ENCODE assay signal across 27 cellular contexts in genomic region chr1:155197901-155198546, GRCh38. TPM values are rescaled to one million over a fixed set of nuclear protein-coding genes. Genes with fewer than 3 reads are reported as not detected.
DNase-seq lines count a peak whose midpoint lies in the region; ATAC-seq, FAIRE-seq and TF ChIP-seq lines count a peak whose summit lies in the region.
"Had no signal": no experiment of that assay in that cellular context is flagged by ENCODE, and none has a peak within 500 bp of the region (broad histone marks: within the 10 kb centered on the region; RNA-seq: fewer than 3 reads in every experiment).

No MANE protein-coding gene starts in this region.

- 95% methylated on average over 15 of the region's 15 CpGs for WGBS in HUES64

- H3K36me3 Mint-ChIP-seq in activated T-helper 17 cell treated with anti-CD3 and anti-CD28 coated beads, Interleukin-2, amount 50 U/mL, for 72 hours (ENCODE audit: low read depth), result peaks cover 30% of the 10 kb centered on the region
- no peaks in the 10 kb centered on the region for H3K36me3 Mint-ChIP-seq in glutamatergic neuron (ENCODE audit: unreplicated experiment)
- peaks cover 30% of the 10 kb centered on the region for H3K36me3 Mint-ChIP-seq in stimulated activated effector memory CD8-positive, alpha-beta T cell treated with anti-CD3 and anti-CD28 coated beads, Interleukin-12 subunit alpha, Interleukin-12 subunit beta, amount 100 ng/mL, for 72 hours
- H3K36me3 Mint-ChIP-seq: activated naive CD8-positive, alpha-beta T cell treated with anti-CD3 and anti-CD28 coated beads, Interleukin-2, amount 10 ng/mL, durations not matched to agents 7 days and 5 days had no signal

- DNase-seq in kidney (peak; percentile 28), gastrocnemius medialis (no peak), glutamatergic neuron (no peak)
- DNase-seq in activated CD4-positive, alpha-beta T cell treated with anti-CD3 and anti-CD28 coated beads, Interleukin-2, amount 50 U/mL, for 1 hour, result no peak
- DNase-seq in stimulated activated effector memory CD8-positive, alpha-beta T cell treated with anti-CD3 and anti-CD28 coated beads, Interleukin-12 subunit alpha, Interleukin-12 subunit beta, amount 100 ng/mL, for 72 hours (ENCODE audit: low spot score in 2 of 2), result no peak
- DNase-seq: activated CD4-positive, alpha-beta T cell treated with anti-CD3 and anti-CD28 coated beads for 36 hours; activated effector memory CD4-positive, alpha-beta T cell treated with anti-CD3 and anti-CD28 coated beads, Interleukin-2, amount 50 U/mL, for 16 hours; activated naive CD8-positive, alpha-beta T cell treated with anti-CD3 and anti-CD28 coated beads, Interleukin-2, amount 10 ng/mL, durations not matched to agents 7 days and 5 days; DMS53; GDM1; HCEC 1CT; KBM-7; kidney glomerular epithelial cell; MG63; NCI-H1417 treated with DMSO at 0.1 percent for 48 hours; NCI-H2081 treated with DMSO at 0.1 percent for 48 hours; NCI-H345; NCI-H774 had no signal

- no peak overlapping the region for H3K4me3 ChIP-seq in HUES64 (ENCODE audit: low read length)
- H3K4me3 ChIP-seq in kidney (ENCODE audit: low read length in 2 of 2), result no peak overlapping the region
- no peak overlapping the region for H3K4me3 ChIP-seq in gastrocnemius medialis
- H3K4me3 ChIP-seq: BLaER1, MG63, SK-N-MC, tibial artery had no signal

- H3K4me1 Mint-ChIP-seq in activated T-helper 17 cell treated with anti-CD3 and anti-CD28 coated beads, Interleukin-2, amount 50 U/mL, for 72 hours, result peaks cover 8% of the 10 kb centered on the region
- peaks cover 7% of the 10 kb centered on the region for H3K4me1 Mint-ChIP-seq in glutamatergic neuron (ENCODE audit: low read depth, unreplicated experiment)
- peaks cover 27% of the 10 kb centered on the region for H3K4me1 Mint-ChIP-seq in stimulated activated effector memory CD8-positive, alpha-beta T cell treated with anti-CD3 and anti-CD28 coated beads, Interleukin-12 subunit alpha, Interleukin-12 subunit beta, amount 100 ng/mL, for 72 hours

- no peak overlapping the region for H3K4me3 Mint-ChIP-seq in activated T-helper 17 cell treated with anti-CD3 and anti-CD28 coated beads, Interleukin-2, amount 50 U/mL, for 72 hours
- no peak overlapping the region for H3K4me3 Mint-ChIP-seq in glutamatergic neuron (ENCODE audit: unreplicated experiment)
- no peak overlapping the region for H3K4me3 Mint-ChIP-seq in stimulated activated effector memory CD8-positive, alpha-beta T cell treated with anti-CD3 and anti-CD28 coated beads, Interleukin-12 subunit alpha, Interleukin-12 subunit beta, amount 100 ng/mL, for 72 hours
- H3K4me3 Mint-ChIP-seq: activated CD4-positive, alpha-beta T cell treated with anti-CD3 and anti-CD28 coated beads for 36 hours; activated naive CD8-positive, alpha-beta T cell treated with anti-CD3 and anti-CD28 coated beads, Interleukin-2, amount 10 ng/mL, durations not matched to agents 7 days and 5 days; stimulated activated naive CD8-positive, alpha-beta T cell treated with anti-CD3 and anti-CD28 coated beads, Interleukin-15, Interleukin-2, amounts not matched to agents 100 ng/mL and 50 ng/mL, for 24 hours had no signal

- in situ Hi-C loops in gastrocnemius medialis (cut with MboI; ENCODE audit: low sequenced_read_pairs in 4 of 4), result no loop called here

- H3K27me3 Mint-ChIP-seq in activated T-helper 17 cell treated with anti-CD3 and anti-CD28 coated beads, Interleukin-2, amount 50 U/mL, for 72 hours, result no peaks in the 10 kb centered on the region
- H3K27me3 Mint-ChIP-seq in glutamatergic neuron (ENCODE audit: unreplicated experiment), result peaks cover 20% of the 10 kb centered on the region
- H3K27me3 Mint-ChIP-seq: activated CD4-positive, alpha-beta T cell treated with anti-CD3 and anti-CD28 coated beads for 36 hours; activated naive CD8-positive, alpha-beta T cell treated with anti-CD3 and anti-CD28 coated beads, Interleukin-2, amount 10 ng/mL, durations not matched to agents 7 days and 5 days; stimulated activated naive CD8-positive, alpha-beta T cell treated with anti-CD3 and anti-CD28 coated beads, Interleukin-15, Interleukin-2, amounts not matched to agents 100 ng/mL and 50 ng/mL, for 24 hours had no signal

- TF ChIP-seq CTCF in kidney (IDR thresholded peaks at IDR 0.05; ENCODE audit: borderline replicate concordance, extremely low read depth, insufficient read depth), result no peak
- no peak for TF ChIP-seq CTCF in gastrocnemius medialis (IDR thresholded peaks at IDR 0.05 in 4 of 5, conservative IDR thresholded peaks at IDR 0.05 in 1 of 5)
- TF ChIP-seq CTCF in glutamatergic neuron (IDR thresholded peaks at IDR 0.05; ENCODE audit: partially characterized antibody, unreplicated experiment), result no peak

- ATAC-seq in activated T-helper 17 cell treated with anti-CD3 and anti-CD28 coated beads, Interleukin-2, amount 50 U/mL, for 72 hours (replicated peaks), result no peak
- ATAC-seq in gastrocnemius medialis (no peak), HG03175 (IDR thresholded peaks at IDR 0.05; ENCODE audit: unreplicated experiment) (no peak)
- no peak for ATAC-seq in stimulated activated effector memory CD8-positive, alpha-beta T cell treated with anti-CD3 and anti-CD28 coated beads, Interleukin-12 subunit alpha, Interleukin-12 subunit beta, amount 100 ng/mL, for 72 hours
- ATAC-seq: activated CD4-positive, alpha-beta T cell treated with anti-CD3 and anti-CD28 coated beads for 36 hours had no signal

- H3K9me3 ChIP-seq in HUES64 (ENCODE audit: insufficient read depth, low read depth, low read length) (no peaks in the 10 kb centered on the region), kidney (ENCODE audit: control insufficient read depth in 1 of 2, low read length in 2 of 2) (no peaks in the 10 kb centered on the region), gastrocnemius medialis (no peaks in the 10 kb centered on the region)
- H3K9me3 ChIP-seq: BLaER1, MG63, neutrophil, tibial artery had no signal

- H3K9ac ChIP-seq in HUES64 (ENCODE audit: low read depth, low read length), result no peak overlapping the region
- no peak overlapping the region for H3K9ac ChIP-seq in kidney (ENCODE audit: low read length in 2 of 2)
- H3K9ac ChIP-seq: BLaER1 had no signal

- peak overlapping the region; percentile 46 for H3K27ac Mint-ChIP-seq in activated T-helper 17 cell treated with anti-CD3 and anti-CD28 coated beads, Interleukin-2, amount 50 U/mL, for 72 hours
- H3K27ac Mint-ChIP-seq in glutamatergic neuron (ENCODE audit: unreplicated experiment), result no peak overlapping the region
- no peak overlapping the region for H3K27ac Mint-ChIP-seq in stimulated activated effector memory CD8-positive, alpha-beta T cell treated with anti-CD3 and anti-CD28 coated beads, Interleukin-12 subunit alpha, Interleukin-12 subunit beta, amount 100 ng/mL, for 72 hours
- H3K27ac Mint-ChIP-seq: activated CD4-positive, alpha-beta T cell treated with anti-CD3 and anti-CD28 coated beads for 36 hours; activated naive CD8-positive, alpha-beta T cell treated with anti-CD3 and anti-CD28 coated beads, Interleukin-2, amount 10 ng/mL, durations not matched to agents 7 days and 5 days; stimulated activated naive CD8-positive, alpha-beta T cell treated with anti-CD3 and anti-CD28 coated beads, Interleukin-15, Interleukin-2, amounts not matched to agents 100 ng/mL and 50 ng/mL, for 24 hours had no signal

- H3K4me1 ChIP-seq in HUES64 (ENCODE audit: insufficient read depth, low read length) (peaks cover 15% of the 10 kb centered on the region), kidney (ENCODE audit: control insufficient read depth in 1 of 2, insufficient read depth in 1 of 2, low read depth in 1 of 2, low read length in 2 of 2) (peaks cover 0 to 7% of the 10 kb centered on the region in 2 donors), gastrocnemius medialis (peaks cover 20 to 30% of the 10 kb centered on the region in 2 donors)

- H3K27ac ChIP-seq in HUES64 (ENCODE audit: low read depth, low read length) (peak overlapping the region; percentile 100; the same call in 1 of the 2 replicates), kidney (ENCODE audit: low read depth in 2 of 2, low read length in 2 of 2) (no peak overlapping the region), gastrocnemius medialis (peak overlapping the region; percentile 49 to 72 (median 64))
- H3K27ac ChIP-seq: BLaER1, neutrophil, SK-N-MC had no signal

- no peak for TF ChIP-seq POLR2A in gastrocnemius medialis (IDR thresholded peaks at IDR 0.05)

- no peaks in the 10 kb centered on the region for H3K9me3 Mint-ChIP-seq in activated T-helper 17 cell treated with anti-CD3 and anti-CD28 coated beads, Interleukin-2, amount 50 U/mL, for 72 hours
- peaks cover 19% of the 10 kb centered on the region for H3K9me3 Mint-ChIP-seq in glutamatergic neuron (ENCODE audit: unreplicated experiment)
- H3K9me3 Mint-ChIP-seq in stimulated activated effector memory CD8-positive, alpha-beta T cell treated with anti-CD3 and anti-CD28 coated beads, Interleukin-12 subunit alpha, Interleukin-12 subunit beta, amount 100 ng/mL, for 72 hours, result no peaks in the 10 kb centered on the region
- H3K9me3 Mint-ChIP-seq: activated naive CD8-positive, alpha-beta T cell treated with anti-CD3 and anti-CD28 coated beads, Interleukin-2, amount 10 ng/mL, durations not matched to agents 7 days and 5 days; stimulated activated naive CD8-positive, alpha-beta T cell treated with anti-CD3 and anti-CD28 coated beads, Interleukin-15, Interleukin-2, amounts not matched to agents 100 ng/mL and 50 ng/mL, for 24 hours had no signal

- H3K36me3 ChIP-seq in HUES64 (ENCODE audit: insufficient read depth, low read length), result peaks cover 65% of the 10 kb centered on the region
- H3K36me3 ChIP-seq in kidney (ENCODE audit: control insufficient read depth in 1 of 2, insufficient read depth in 2 of 2, low read length in 2 of 2), result no peaks in the 10 kb centered on the region
- H3K36me3 ChIP-seq in gastrocnemius medialis, result no peaks in the 10 kb centered on the region
- H3K36me3 ChIP-seq: MG63 had no signal

- no peaks in the 10 kb centered on the region for H3K27me3 ChIP-seq in HUES64 (ENCODE audit: insufficient read depth, low read length)
- no peaks in the 10 kb centered on the region for H3K27me3 ChIP-seq in gastrocnemius medialis
- H3K27me3 ChIP-seq: BLaER1, MG63, tibial artery had no signal

- FAIRE-seq in kidney (lab: Jason Lieb, UNC), result no peak
- FAIRE-seq: TTC549 had no signal

- intact Hi-C loops in kidney (cut with DNase I), result no loop called here
- intact Hi-C loops in gastrocnemius medialis (cut with DNase I; ENCODE audit: low total_unique reads), result no loop called here

RNA-seq across cellular contexts. Expression of gene THBS3, which starts 9.7 kb away (rescaled TPM):
- polyA plus RNA-seq in HUES64 (2013, experiment 1 of 2), result 5.9 TPM
- polyA plus RNA-seq in HUES64 (2013, experiment 2 of 2), result 10.0 TPM
- 10 to 100 TPM; 11.8 to 26.8 TPM for total RNA-seq in activated T-helper 17 cell treated with anti-CD3 and anti-CD28 coated beads, Interleukin-2, amount 50 U/mL, for 72 hours
- total RNA-seq in kidney (33.0 TPM), gastrocnemius medialis (1 to 10 TPM; 1.5 to 4.6 (median 3.3) TPM), glutamatergic neuron (ENCODE audit: unreplicated experiment) (377 TPM)
- polyA plus RNA-seq in kidney (ENCODE audit: insufficient read depth, low read depth, low replicate concordance), result 21.4 TPM

RNA-seq across cellular contexts. Expression of gene MTX1, which starts 10.5 kb away (rescaled TPM):
- 39.9 TPM for polyA plus RNA-seq in HUES64 (2013, experiment 1 of 2)
- 41.0 TPM for polyA plus RNA-seq in HUES64 (2013, experiment 2 of 2)
- total RNA-seq in activated T-helper 17 cell treated with anti-CD3 and anti-CD28 coated beads, Interleukin-2, amount 50 U/mL, for 72 hours, result 10 to 100 TPM; 31.3 to 59.9 TPM
- total RNA-seq in kidney (38.8 TPM), gastrocnemius medialis (10 to 100 TPM; 14.4 to 26.9 (median 24.6) TPM), glutamatergic neuron (ENCODE audit: unreplicated experiment) (26.1 TPM)
- 86.9 TPM for polyA plus RNA-seq in kidney (ENCODE audit: insufficient read depth, low read depth, low replicate concordance)

RNA-seq across cellular contexts. Expression of gene TRIM46, which starts 24.4 kb away (rescaled TPM):
- polyA plus RNA-seq in HUES64 (2013, experiment 1 of 2), result 6.5 TPM
- 6.9 TPM for polyA plus RNA-seq in HUES64 (2013, experiment 2 of 2)
- total RNA-seq in activated T-helper 17 cell treated with anti-CD3 and anti-CD28 coated beads, Interleukin-2, amount 50 U/mL, for 72 hours, result 10 to 100 TPM; 10.6 to 16.6 TPM
- 2.1 TPM for total RNA-seq in kidney
- polyA plus RNA-seq in kidney (ENCODE audit: insufficient read depth, low read depth, low replicate concordance), result 0.28 TPM
- total RNA-seq in gastrocnemius medialis, result not detected
- 30.4 TPM for total RNA-seq in glutamatergic neuron (ENCODE audit: unreplicated experiment)

RNA-seq across cellular contexts. Expression of gene KRTCAP2, which starts 24.9 kb away (rescaled TPM):
- 103 TPM for polyA plus RNA-seq in HUES64 (2013, experiment 1 of 2)
- polyA plus RNA-seq in HUES64 (2013, experiment 2 of 2), result 115 TPM
- total RNA-seq in activated T-helper 17 cell treated with anti-CD3 and anti-CD28 coated beads, Interleukin-2, amount 50 U/mL, for 72 hours, result 100 to 1,000 TPM; 108 to 166 TPM
- total RNA-seq in kidney, result 198 TPM
- polyA plus RNA-seq in kidney (ENCODE audit: insufficient read depth, low read depth, low replicate concordance), result 351 TPM
- total RNA-seq in gastrocnemius medialis, result 100 to 1,000 TPM in 1 of 4 donors, 10 to 100 TPM in 3; 59.6 to 102 (median 91.6) TPM
- total RNA-seq in glutamatergic neuron (ENCODE audit: unreplicated experiment), result 108 TPM

RNA-seq across cellular contexts. Expression of gene ENTREP3, which starts 57.3 kb away (rescaled TPM):
- 33.7 TPM for polyA plus RNA-seq in HUES64 (2013, experiment 1 of 2)
- 40.1 TPM for polyA plus RNA-seq in HUES64 (2013, experiment 2 of 2)
- 10 to 100 TPM; 20.7 to 32.1 TPM for total RNA-seq in activated T-helper 17 cell treated with anti-CD3 and anti-CD28 coated beads, Interleukin-2, amount 50 U/mL, for 72 hours
- 22.8 TPM for total RNA-seq in kidney
- polyA plus RNA-seq in kidney (ENCODE audit: insufficient read depth, low read depth, low replicate concordance), result 19.8 TPM
- total RNA-seq in gastrocnemius medialis, result 10 to 100 TPM in 3 of 4 donors, 1 to 10 TPM in 1; 7.9 to 22.3 (median 18.8) TPM
- total RNA-seq in glutamatergic neuron (ENCODE audit: unreplicated experiment), result 51.2 TPM

Comparison
In these comparisons a context has a peak if more than half of its experiments do, and no peak if none do; other contexts are left out.
1. H3K27ac ChIP-seq: peak in HUES64 (single experiment) and gastrocnemius medialis (4 of 4); none in kidney (0 of 2).
2. RNA of gene THBS3, which starts 9.7 kb away (total RNA-seq): 377 TPM in glutamatergic neuron (single experiment); 33.0 TPM in kidney (single experiment), 11.8 to 26.8 TPM in activated T-helper 17 cell treated with anti-CD3 and anti-CD28 coated beads, Interleukin-2, amount 50 U/mL, for 72 hours and 1.5 to 4.6 TPM in gastrocnemius medialis; every median in the first group is over 10 times any median in the second.